In genomic region chr6:41578714-41579610, GRCh38 we compare ENCODE assay signal across 1 cellular context.
TF ChIP-seq lines count a peak whose summit lies in the region.

No MANE protein-coding gene starts in this region.

TF ChIP-seq in HepG2, 621 proteins besides CTCF, POLR2A, EP300 and RAD21 (continued from another document):
- TF ChIP-seq HMG20B (CRISPR knock-in tag; conservative IDR thresholded peaks at IDR 0.05): 0 out of 2 replicates have a peak, but pooled peaks have one; percentile 1
- 0 out of 2 replicates have a peak, but pooled peaks have one; percentile 34 for TF ChIP-seq HBP1 (CRISPR knock-in tag; IDR thresholded peaks at IDR 0.05; ENCODE audit: low read depth)
- no peak; the same call in 1 of the 2 replicates for TF ChIP-seq ZNF782 (CRISPR knock-in tag; IDR thresholded peaks at IDR 0.05; ENCODE audit: borderline replicate concordance)
- no peak for TF ChIP-seq PBX3 (CRISPR knock-in tag; IDR thresholded peaks at IDR 0.05; ENCODE audit: borderline replicate concordance)
- TF ChIP-seq ZBTB49 (CRISPR knock-in tag; IDR thresholded peaks at IDR 0.05; ENCODE audit: borderline replicate concordance): no peak
- no peak for TF ChIP-seq JUND (CRISPR knock-in tag; IDR thresholded peaks at IDR 0.05)
- TF ChIP-seq KIAA2018 (CRISPR knock-in tag; IDR thresholded peaks at IDR 0.05; ENCODE audit: borderline replicate concordance): no peak
- no peak for TF ChIP-seq MYPOP (CRISPR knock-in tag; IDR thresholded peaks at IDR 0.05)
- TF ChIP-seq MXI1 (IDR thresholded peaks at IDR 0.05; ENCODE audit: borderline replicate concordance, low read depth, low read length): 0 out of 3 replicates have a peak, but pooled peaks have one; percentile 30
- TF ChIP-seq FOXC1 (CRISPR knock-in tag; IDR thresholded peaks at IDR 0.05; ENCODE audit: borderline replicate concordance): no peak
- no peak for TF ChIP-seq KLF15 (CRISPR knock-in tag; IDR thresholded peaks at IDR 0.05; ENCODE audit: borderline replicate concordance)
- no peak for TF ChIP-seq ARNT2 (CRISPR knock-in tag; IDR thresholded peaks at IDR 0.05; ENCODE audit: low read depth)
- no peak for TF ChIP-seq NFKB2 (CRISPR knock-in tag; IDR thresholded peaks at IDR 0.05; ENCODE audit: borderline replicate concordance)
- TF ChIP-seq TRAFD1 (CRISPR knock-in tag; IDR thresholded peaks at IDR 0.05; ENCODE audit: borderline replicate concordance): no peak
- peak; percentile 8; the same call in 1 of the 2 replicates for TF ChIP-seq KDM6A (CRISPR knock-in tag; IDR thresholded peaks at IDR 0.05; ENCODE audit: low read depth)
- no peak for TF ChIP-seq ZFP82 (CRISPR knock-in tag; IDR thresholded peaks at IDR 0.05; ENCODE audit: borderline replicate concordance)
- TF ChIP-seq ZNF451 (CRISPR knock-in tag; IDR thresholded peaks at IDR 0.05): no peak
- no peak for TF ChIP-seq NCOA5 (CRISPR knock-in tag; IDR thresholded peaks at IDR 0.05)
- no peak for TF ChIP-seq ZHX2 (IDR thresholded peaks at IDR 0.05; ENCODE audit: low read depth)
- TF ChIP-seq ZHX2 (CRISPR knock-in tag; IDR thresholded peaks at IDR 0.05; ENCODE audit: borderline replicate concordance): no peak
- no peak for TF ChIP-seq ZBTB33 (CRISPR knock-in tag; IDR thresholded peaks at IDR 0.05)
